19 cellular contexts compared by ENCODE assay signal in the genomic region with DNA sequence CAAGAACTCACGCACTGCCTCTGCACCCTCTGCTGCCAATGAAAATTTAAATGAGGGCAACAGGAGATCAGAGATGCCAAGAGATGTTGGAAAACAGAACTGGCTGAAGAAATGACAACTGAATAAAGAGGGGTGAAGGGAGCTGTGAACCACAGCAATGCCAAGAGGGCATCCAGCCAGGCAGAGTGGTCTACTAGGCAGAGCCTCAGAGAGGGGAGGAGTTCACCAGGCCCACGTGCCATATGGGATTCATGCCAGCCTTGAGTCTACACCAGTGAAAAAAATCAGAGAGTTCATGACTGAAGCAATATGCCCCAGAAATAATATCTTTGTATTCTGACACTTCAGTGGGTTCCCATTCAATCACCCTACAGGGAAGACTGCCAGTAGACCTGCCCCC. TPM values are rescaled to one million over a fixed set of nuclear protein-coding genes. Genes with fewer than 3 reads are reported as not detected.
DNase-seq lines count a peak whose midpoint lies in the region; ATAC-seq, FAIRE-seq and TF ChIP-seq lines count a peak whose summit lies in the region.
"Had no signal": no experiment of that assay in that cellular context is flagged by ENCODE, and none has a peak within 500 bp of the region (broad histone marks: within the 10 kb centered on the region; RNA-seq: fewer than 3 reads in every experiment).

No MANE protein-coding gene starts in this region.

- H2AFZ ChIP-seq in GM12878 (ENCODE audit: control insufficient read depth, low read depth, low read length) (no peak overlapping the region), mesenchymal stem cell (ENCODE audit: low read depth, low read length) (no peak overlapping the region), neuronal stem cell (ENCODE audit: low read length) (no peak overlapping the region)

- H2AK5ac ChIP-seq in mesenchymal stem cell (ENCODE audit: low read length, severe bottlenecking) = no peak overlapping the region
- no peak overlapping the region for H2AK5ac ChIP-seq in neuronal stem cell (ENCODE audit: low read depth, low read length)

- H3K36me3 ChIP-seq in GM12878 (ENCODE audit: control insufficient read depth in 2 of 2, insufficient read depth in 2 of 2, low read length in 1 of 2) (peaks cover 6 to 26% of the 10 kb centered on the region in 2 experiments; a peak in 3 of 4 replicates), psoas muscle (ENCODE audit: insufficient read depth in 1 of 2, low read depth in 1 of 2) (peaks cover 3 to 51% of the 10 kb centered on the region in 2 donors), mesenchymal stem cell (ENCODE audit: control insufficient read depth in 1 of 2, insufficient read depth in 2 of 2, low read depth in 1 of 2, low read length in 2 of 2) (peaks cover 35 to 63% of the 10 kb centered on the region in 2 experiments), neuronal stem cell (replicated peaks in 1 of 2; ENCODE audit: control insufficient read depth in 2 of 2, insufficient read depth in 2 of 2, low read length in 2 of 2) (peaks cover 0 to 49% of the 10 kb centered on the region in 2 donors)

- TF ChIP-seq RAD21 in Ishikawa (IDR thresholded peaks at IDR 0.05; ENCODE audit: low read depth) = no peak
- no peak for TF ChIP-seq RAD21 in GM12878 (IDR thresholded peaks at IDR 0.05; ENCODE audit: insufficient read depth, low read depth, low read length)

- ATAC-seq in GM12878 = no peak
- ATAC-seq in psoas muscle = no peak
- no peak for ATAC-seq in HG03108 (IDR thresholded peaks at IDR 0.05; ENCODE audit: unreplicated experiment)
- ATAC-seq: Panc1; stimulated activated memory B cell treated with anti-CD40 and anti-IgM and Interleukin-4, amounts not matched to agents 10 μg/mL and 1 μg/mL and 100 μg/mL, for 72 hours had no signal

- WGBS in GM12878 (ENCODE audit: insufficient coverage, insufficient replicate concordance, low lambda C conversion rate, missing lambda C conversion rate) = 89% methylated on average over 2 of the region's 2 CpGs
- WGBS in psoas muscle, 3 donors = 33 to 50% (median 36%) methylated on average over 2 of the region's 2 CpGs
- WGBS in mesenchymal stem cell = 95% methylated on average over 2 of the region's 2 CpGs
- WGBS in neuronal stem cell (ENCODE audit: extremely low coverage in 2 of 2, insufficient read length in 2 of 2, insufficient replicate concordance in 1 of 2), 2 donors = no CpG with 5 or more reads among the region's 2 CpGs

- no peak overlapping the region for H4K8ac ChIP-seq in mesenchymal stem cell (ENCODE audit: low read length)
- no peak overlapping the region for H4K8ac ChIP-seq in neuronal stem cell (ENCODE audit: low read depth, low read length)

- H3K4me3 ChIP-seq in GM12878 (peak overlapping the region; percentile 21; the same call in 1 of the 2 replicates), psoas muscle (peak overlapping the region; percentile 0), mesenchymal stem cell (ENCODE audit: insufficient read depth in 1 of 2, low read depth in 1 of 2, low read length in 2 of 2) (peak overlapping the region in 1 of 2 experiments; percentile 26), neuronal stem cell (ENCODE audit: low read length in 2 of 2) (no peak overlapping the region)
- H3K4me3 ChIP-seq: lung, vagina had no signal

- H2BK5ac ChIP-seq in mesenchymal stem cell (ENCODE audit: low read depth, low read length, poor library complexity, severe bottlenecking) (no peak overlapping the region), neuronal stem cell (ENCODE audit: low read length) (no peak overlapping the region)

- no peaks in the 10 kb centered on the region; the same call in 2 of the 3 replicates for H3K9me3 ChIP-seq in GM12878 (replicated peaks; ENCODE audit: control insufficient read depth, insufficient read depth, low read length)
- H3K9me3 ChIP-seq in psoas muscle = no peaks in the 10 kb centered on the region
- H3K9me3 ChIP-seq in mesenchymal stem cell (ENCODE audit: control insufficient read depth, low read length) = no peaks in the 10 kb centered on the region
- H3K9me3 ChIP-seq in neuronal stem cell (replicated peaks in 1 of 2; ENCODE audit: control insufficient read depth in 2 of 2, insufficient read depth in 1 of 2, low read depth in 1 of 2, low read length in 2 of 2) = peaks cover 0 to 9% of the 10 kb centered on the region in 2 donors
- H3K9me3 ChIP-seq: vagina had no signal

- BruUV-seq in GM12878 (replicated peaks; lab: Mats Ljungman, UMichigan) = no TSS peak

- no peak overlapping the region for H3K18ac ChIP-seq in mesenchymal stem cell (ENCODE audit: low read depth in 1 of 2, low read length in 2 of 2)
- H3K18ac ChIP-seq in neuronal stem cell (ENCODE audit: low read length) = no peak overlapping the region

- H2BK15ac ChIP-seq in mesenchymal stem cell (ENCODE audit: low read depth, poor library complexity, severe bottlenecking) (no peak overlapping the region), neuronal stem cell (ENCODE audit: low read length) (no peak overlapping the region)

- H3K27ac Mint-ChIP-seq in activated CD4-positive, alpha-beta T cell treated with anti-CD3 and anti-CD28 coated beads, Interleukin-2, amount 10 ng/mL, durations not matched to agents 24 days and 14 days = peak overlapping the region; percentile 81

- no peaks in the 10 kb centered on the region for H3K27me3 Mint-ChIP-seq in activated CD4-positive, alpha-beta T cell treated with anti-CD3 and anti-CD28 coated beads, Interleukin-2, amount 10 ng/mL, durations not matched to agents 24 days and 14 days
- H3K27me3 Mint-ChIP-seq: stimulated activated memory B cell treated with anti-CD40 and anti-IgM and Interleukin-4, amounts not matched to agents 10 μg/mL and 1 μg/mL and 100 μg/mL, for 72 hours had no signal

- H3K4me2 ChIP-seq in GM12878 (ENCODE audit: control insufficient read depth, insufficient read depth) = peak overlapping the region; percentile 60
- no peak overlapping the region for H3K4me2 ChIP-seq in mesenchymal stem cell (ENCODE audit: low read length, poor library complexity, severe bottlenecking)
- no peak overlapping the region for H3K4me2 ChIP-seq in neuronal stem cell (ENCODE audit: insufficient read depth, low read length, poor library complexity, severe bottlenecking)

- H3K79me2 ChIP-seq in GM12878 (ENCODE audit: control insufficient read depth, insufficient read depth, low read length) = peaks cover 43% of the 10 kb centered on the region

- no peak for TF ChIP-seq POLR2A in GM12878 (IDR thresholded peaks at IDR 0.05; ENCODE audit: low read depth, low read length)

- intact Hi-C loops in activated CD4-positive, alpha-beta T cell treated with anti-CD3 and anti-CD28 coated beads, Interleukin-2, amount 10 ng/mL, durations not matched to agents 24 days and 14 days (cut with micrococcal nuclease) = loop anchor here (5.0 kb wide), 3 partner anchors 42 to 247 kb away; a partner anchor contains a TSS
- intact Hi-C loops in GM12878 (cut with micrococcal nuclease; ENCODE audit: unreplicated experiment) = loop anchor here (5.0 kb wide), 1 partner anchor 42 kb away; no protein-coding TSS in a partner anchor
- intact Hi-C loops in psoas muscle (cut with DNase I) = loop anchor here in 1 of 2 donors (5.0 kb wide), 1 partner anchor 38 kb away; no protein-coding TSS in a partner anchor

- no peak overlapping the region for H2BK12ac ChIP-seq in mesenchymal stem cell (ENCODE audit: low read length in 2 of 2)
- H2BK12ac ChIP-seq in neuronal stem cell (ENCODE audit: low read length) = no peak overlapping the region

- H3K27me3 ChIP-seq in GM12878 (replicated peaks in 1 of 2; ENCODE audit: control insufficient read depth in 2 of 2, insufficient read depth in 2 of 2, low read length in 1 of 2) = no peaks in the 10 kb centered on the region
- no peaks in the 10 kb centered on the region for H3K27me3 ChIP-seq in psoas muscle (ENCODE audit: insufficient read depth in 3 of 3, low read length in 2 of 3)
- H3K27me3 ChIP-seq in mesenchymal stem cell (ENCODE audit: control insufficient read depth in 1 of 2, insufficient read depth in 1 of 2, low read length in 2 of 2) = no peaks in the 10 kb centered on the region
- no peaks in the 10 kb centered on the region for H3K27me3 ChIP-seq in neuronal stem cell (ENCODE audit: control insufficient read depth in 3 of 3, insufficient read depth in 3 of 3, low read depth in 1 of 3, low read length in 3 of 3)
- H3K27me3 ChIP-seq: vagina had no signal

- H2BK120ac ChIP-seq in mesenchymal stem cell (ENCODE audit: low read depth, low read length) (no peak overlapping the region), neuronal stem cell (ENCODE audit: low read depth, low read length) (no peak overlapping the region)

- in situ Hi-C loops in GM12878 (cut with MboI) = no loop called here

- H3K23ac ChIP-seq in mesenchymal stem cell (ENCODE audit: low read length in 2 of 2) (no peak overlapping the region), neuronal stem cell (ENCODE audit: low read depth, low read length, poor library complexity) (no peak overlapping the region)

- FAIRE-seq in GM12878 (lab: Jason Lieb, UNC) = no peak
- FAIRE-seq: bronchial epithelial cell, GM18507 had no signal

- H3K4me1 ChIP-seq in GM12878 (ENCODE audit: control insufficient read depth, insufficient read depth, low read length) (peaks cover 30% of the 10 kb centered on the region), psoas muscle (peaks cover 34% of the 10 kb centered on the region), mesenchymal stem cell (ENCODE audit: control insufficient read depth, insufficient read depth, low read depth, low read length) (peaks cover 29% of the 10 kb centered on the region), neuronal stem cell (ENCODE audit: control insufficient read depth in 2 of 2, insufficient read depth in 1 of 2, low read depth in 1 of 2, low read length in 2 of 2) (peaks cover 8 to 9% of the 10 kb centered on the region in 2 donors)

- H3K79me1 ChIP-seq in mesenchymal stem cell (replicated peaks; ENCODE audit: low read length, poor library complexity, severe bottlenecking) (peaks cover 23% of the 10 kb centered on the region), neuronal stem cell (ENCODE audit: low read depth, low read length) (no peaks in the 10 kb centered on the region)

- POLR2A ChIA-PET in GM12878 (lab: Charles Lee) = interaction anchor here (1.3 kb wide), 1 partner anchor 18 kb away, joined by 4 read pairs; a partner anchor contains a TSS

- H3K4ac ChIP-seq in mesenchymal stem cell (ENCODE audit: low read depth in 1 of 2, low read length in 2 of 2) (no peak overlapping the region), neuronal stem cell (ENCODE audit: low read length) (no peak overlapping the region)

- no peak for DNase-seq in activated CD4-positive, alpha-beta T cell treated with anti-CD3 and anti-CD28 coated beads, Interleukin-2, amount 10 ng/mL, durations not matched to agents 24 days and 14 days
- no peak for DNase-seq in activated CD4-positive, alpha-beta T cell treated with anti-CD3 and anti-CD28 coated beads, Interleukin-2, amount 50 U/mL, for 4 hours
- DNase-seq in GM12878 (ENCODE audit: low read depth, low spot score) (no peak), psoas muscle (no peak), mesenchymal stem cell (no peak), neuronal stem cell (ENCODE audit: low spot score) (no peak)
- DNase-seq: COR-L47; effector CD8-positive, alpha-beta T cell; GF-D8; NCI-H345; stimulated activated CD4-positive, alpha-beta T cell treated with anti-CD3 and anti-CD28 coated beads, Interleukin-4, amount 100 ng/mL, for 4 hours had no signal

- H4K91ac ChIP-seq in mesenchymal stem cell (ENCODE audit: low read length) (no peak overlapping the region), neuronal stem cell (ENCODE audit: low read depth, low read length, poor library complexity) (no peak overlapping the region)

- TF ChIP-seq EP300 in Ishikawa (IDR thresholded peaks at IDR 0.05; ENCODE audit: borderline replicate concordance) = no peak
- no peak for TF ChIP-seq EP300 in GM12878 (IDR thresholded peaks at IDR 0.05; ENCODE audit: borderline replicate concordance in 1 of 2, control insufficient read depth in 1 of 2, low read depth in 2 of 2, low read length in 2 of 2)

- H3K27ac ChIP-seq in GM12878 (ENCODE audit: control insufficient read depth, insufficient read depth) = no peak overlapping the region
- no peak overlapping the region for H3K27ac ChIP-seq in psoas muscle
- H3K27ac ChIP-seq in mesenchymal stem cell (ENCODE audit: low read length, poor library complexity, severe bottlenecking) = no peak overlapping the region
- no peak overlapping the region for H3K27ac ChIP-seq in neuronal stem cell (replicated peaks; ENCODE audit: low read length)
- H3K27ac ChIP-seq: vagina had no signal

- no peak overlapping the region for H3K9ac ChIP-seq in GM12878 (ENCODE audit: control insufficient read depth, insufficient read depth, low read length)
- H3K9ac ChIP-seq in mesenchymal stem cell (ENCODE audit: low read length) = no peak overlapping the region
- H3K9ac ChIP-seq in neuronal stem cell (ENCODE audit: low read depth, low read length, poor library complexity) = no peak overlapping the region

- TF ChIP-seq CTCF in GM12878 (IDR thresholded peaks at IDR 0.05 in 2 of 3, conservative IDR thresholded peaks at IDR 0.05 in 1 of 3; ENCODE audit: control insufficient read depth in 2 of 3, extremely low read depth in 1 of 3, insufficient read depth in 1 of 3, low read depth in 3 of 3, low read length in 3 of 3) (no peak), psoas muscle (IDR thresholded peaks at IDR 0.05) (no peak)

- peaks cover 79% of the 10 kb centered on the region for H3K36me3 Mint-ChIP-seq in activated CD4-positive, alpha-beta T cell treated with anti-CD3 and anti-CD28 coated beads, Interleukin-2, amount 10 ng/mL, durations not matched to agents 24 days and 14 days (ENCODE audit: low read depth)

- SMC1A ChIA-PET in GM12878 (lab: Charles Lee; ENCODE audit: uncharacterized antibody, unreplicated experiment) = interaction anchor here (1.5 to 9.5 kb wide), 3 partner anchors 9 to 51 kb away, joined by 3 to 165 read pairs (median 6); a partner anchor contains a TSS

- H3K14ac ChIP-seq in mesenchymal stem cell (ENCODE audit: low read length in 2 of 2) (peak overlapping the region in 1 of 2 experiments; percentile 38), neuronal stem cell (ENCODE audit: low read length) (no peak overlapping the region)

- H4K20me1 ChIP-seq in GM12878 (ENCODE audit: control insufficient read depth, insufficient read depth) = no peaks in the 10 kb centered on the region

- peaks cover 50% of the 10 kb centered on the region for H3K4me1 Mint-ChIP-seq in activated CD4-positive, alpha-beta T cell treated with anti-CD3 and anti-CD28 coated beads, Interleukin-2, amount 10 ng/mL, durations not matched to agents 24 days and 14 days

- RAD21 ChIA-PET in GM12878 (lab: Charles Lee; ENCODE audit: unreplicated experiment) = interaction anchor here (1.0 kb wide), 1 partner anchor 19 kb away, joined by 3 read pairs; no protein-coding TSS in a partner anchor

- H3K4me3 Mint-ChIP-seq in activated CD4-positive, alpha-beta T cell treated with anti-CD3 and anti-CD28 coated beads, Interleukin-2, amount 10 ng/mL, durations not matched to agents 24 days and 14 days = peak overlapping the region; percentile 91
- H3K4me3 Mint-ChIP-seq: stimulated activated memory B cell treated with anti-CD40 and anti-IgM and Interleukin-4, amounts not matched to agents 10 μg/mL and 1 μg/mL and 100 μg/mL, for 72 hours had no signal

- H3K9me3 Mint-ChIP-seq in activated CD4-positive, alpha-beta T cell treated with anti-CD3 and anti-CD28 coated beads, Interleukin-2, amount 10 ng/mL, durations not matched to agents 24 days and 14 days = peaks cover 10% of the 10 kb centered on the region

- CTCF ChIA-PET in GM12878 (lab: Yijun Ruan, JAX) = interaction anchor here (2.0 to 6.6 kb wide), 2 partner anchors 40 to 42 kb away, joined by 9 to 55 read pairs; no protein-coding TSS in a partner anchor

RNA-seq across cellular contexts. Expression of a gene that starts 4.4 kb away (rescaled TPM):
- 52.0 and 58.6 TPM in 2 replicates for total RNA-seq in activated CD4-positive, alpha-beta T cell treated with anti-CD3 and anti-CD28 coated beads, Interleukin-2, amount 10 ng/mL, durations not matched to agents 24 days and 14 days
- 49.8 and 51.5 TPM in 2 replicates for total RNA-seq in GM12878 (2013; cell fraction: nucleolus; rRNA removed)
- total RNA-seq in GM12878 (2014; rRNA removed) (25.1 and 26.6 TPM in 2 replicates), GM12878 (2014; rRNA removed; fragmentation: Illumina TruSeq; extraction: Trizol) (27.0 and 27.3 TPM in 2 replicates), GM12878 (2021) (29.0 and 32.9 TPM in 2 replicates), psoas muscle (10 to 100 TPM; 24.4 to 54.7 (median 43.6) TPM)
- polyA plus RNA-seq in GM12878 (2011; ENCODE audit: low read depth) = 33.3 TPM
- polyA plus RNA-seq in GM12878 (2011; rRNA removed) (32.6 and 39.9 TPM in 2 replicates), GM12878 (2014; fragmentation: Illumina TruSeq; extraction: Trizol) (22.3 and 24.9 TPM in 2 replicates), GM12878 (2014; fragmentation: Nextera tagmentation; extraction: Ambion mirVana) (10 to 100 TPM in 1 of 2 experiments, 1 to 10 TPM in 1; 4.4 to 14.7 TPM), GM12878 (2014; rRNA removed) (26.9 and 27.4 TPM in 2 replicates), GM12878 (2016; fragmentation: Nextera tagmentation; extraction: Ambion mirVana) (10 to 100 TPM; 12.3 to 13.7 TPM), psoas muscle (10 to 100 TPM; 17.5 to 52.2 (median 26.8) TPM)
- 46.3 and 57.5 TPM in 2 replicates for polyA plus RNA-seq in GM12878 (2011; cell fraction: cytosol; rRNA removed)
- 60.3 and 68.3 TPM in 2 replicates for polyA plus RNA-seq in GM12878 (2011; cell fraction: nucleus; rRNA removed)
- polyA plus RNA-seq in GM12878 (2012) = 50.1 and 55.3 TPM in 2 replicates
- polyA minus RNA-seq in GM12878 (2011; rRNA and poly(A)+ RNA removed) = 65.0 and 103 TPM in 2 replicates
- 17.5 and 18.0 TPM in 2 replicates for polyA minus RNA-seq in GM12878 (2011; cell fraction: cytosol; rRNA and poly(A)+ RNA removed)
- polyA minus RNA-seq in GM12878 (2011; cell fraction: nucleus; rRNA and poly(A)+ RNA removed) = 14.6 and 21.5 TPM in 2 replicates
- 28.5 TPM for polyA plus RNA-seq in mesenchymal stem cell (2013, experiment 1 of 2)
- polyA plus RNA-seq in mesenchymal stem cell (2013, experiment 2 of 2) = 29.7 TPM
- polyA plus RNA-seq in neuronal stem cell (2013, experiment 1 of 2) = 4.3 TPM
- 4.7 TPM for polyA plus RNA-seq in neuronal stem cell (2013, experiment 2 of 2)

RNA-seq across cellular contexts. Expression of a gene that starts 18.0 kb away (rescaled TPM):
- 36.2 and 37.3 TPM in 2 replicates for total RNA-seq in activated CD4-positive, alpha-beta T cell treated with anti-CD3 and anti-CD28 coated beads, Interleukin-2, amount 10 ng/mL, durations not matched to agents 24 days and 14 days
- 27.2 and 29.3 TPM in 2 replicates for total RNA-seq in GM12878 (2013; cell fraction: nucleolus; rRNA removed)
- total RNA-seq in GM12878 (2014; rRNA removed) (13.7 and 14.4 TPM in 2 replicates), GM12878 (2014; rRNA removed; fragmentation: Illumina TruSeq; extraction: Trizol) (12.6 and 13.1 TPM in 2 replicates), GM12878 (2021) (27.4 and 28.6 TPM in 2 replicates), psoas muscle (10 to 100 TPM in 3 of 4 donors, 1 to 10 TPM in 1; 5.7 to 16.3 (median 13.5) TPM)
- polyA plus RNA-seq in GM12878 (2011; ENCODE audit: low read depth) = 63.5 TPM
- polyA plus RNA-seq in GM12878 (2011; rRNA removed) (27.2 and 42.0 TPM in 2 replicates), GM12878 (2014; fragmentation: Illumina TruSeq; extraction: Trizol) (20.6 and 25.3 TPM in 2 replicates), GM12878 (2014; fragmentation: Nextera tagmentation; extraction: Ambion mirVana) (10 to 100 TPM in 1 of 2 experiments, 1 to 10 TPM in 1; 9.0 to 10.7 TPM), GM12878 (2014; rRNA removed) (18.3 and 18.7 TPM in 2 replicates), GM12878 (2016; fragmentation: Nextera tagmentation; extraction: Ambion mirVana) (10 to 100 TPM; 17.2 to 18.0 TPM), psoas muscle (1 to 10 TPM; 5.3 to 6.0 (median 5.8) TPM)
- polyA plus RNA-seq in GM12878 (2011; cell fraction: cytosol; rRNA removed) = 38.4 and 39.9 TPM in 2 replicates
- polyA plus RNA-seq in GM12878 (2011; cell fraction: nucleus; rRNA removed) = 65.7 and 104 TPM in 2 replicates
- polyA plus RNA-seq in GM12878 (2012) = 68.7 and 73.3 TPM in 2 replicates
- 33.8 and 34.1 TPM in 2 replicates for polyA minus RNA-seq in GM12878 (2011; rRNA and poly(A)+ RNA removed)
- 11.8 and 16.4 TPM in 2 replicates for polyA minus RNA-seq in GM12878 (2011; cell fraction: cytosol; rRNA and poly(A)+ RNA removed)
- polyA minus RNA-seq in GM12878 (2011; cell fraction: nucleus; rRNA and poly(A)+ RNA removed) = 15.2 and 21.3 TPM in 2 replicates
- 19.4 TPM for polyA plus RNA-seq in mesenchymal stem cell (2013, experiment 1 of 2)
- polyA plus RNA-seq in mesenchymal stem cell (2013, experiment 2 of 2) = 18.7 TPM
- 0.06 TPM for polyA plus RNA-seq in neuronal stem cell (2013, experiment 1 of 2)
- polyA plus RNA-seq in neuronal stem cell (2013, experiment 2 of 2) = 0.03 TPM

RNA-seq across cellular contexts. Expression of a gene that starts 33.3 kb away (rescaled TPM):
- 0.17 TPM in 1 of 2 replicates, not detected in the other for total RNA-seq in activated CD4-positive, alpha-beta T cell treated with anti-CD3 and anti-CD28 coated beads, Interleukin-2, amount 10 ng/mL, durations not matched to agents 24 days and 14 days
- not detected in 2 replicates for total RNA-seq in GM12878 (2013; cell fraction: nucleolus; rRNA removed)
- total RNA-seq in GM12878 (2014; rRNA removed) (not detected in 2 replicates), GM12878 (2014; rRNA removed; fragmentation: Illumina TruSeq; extraction: Trizol) (not detected in 2 replicates), GM12878 (2021) (0.13 TPM in 1 of 2 replicates, not detected in the other), psoas muscle (1 to 10 TPM in 3 of 4 donors, under 1 TPM in 1; 0.86 to 6.8 (median 2.5) TPM)
- polyA plus RNA-seq in GM12878 (2011; ENCODE audit: low read depth) = 0.09 TPM
- polyA plus RNA-seq in GM12878 (2011; rRNA removed) (not detected in 2 replicates), GM12878 (2014; fragmentation: Illumina TruSeq; extraction: Trizol) (0.13 and 0.24 TPM in 2 replicates), GM12878 (2014; fragmentation: Nextera tagmentation; extraction: Ambion mirVana) (not detected), GM12878 (2014; rRNA removed) (0.03 and 0.22 TPM in 2 replicates), GM12878 (2016; fragmentation: Nextera tagmentation; extraction: Ambion mirVana) (under 1 TPM in 1 of 2 experiments, not detected in 1; 0.19 TPM), psoas muscle (1 to 10 TPM; 1.1 to 2.1 (median 1.6) TPM)
- not detected in 2 replicates for polyA plus RNA-seq in GM12878 (2011; cell fraction: cytosol; rRNA removed)
- 0.04 and 0.09 TPM in 2 replicates for polyA plus RNA-seq in GM12878 (2011; cell fraction: nucleus; rRNA removed)
- polyA plus RNA-seq in GM12878 (2012) = 0.13 TPM in 1 of 2 replicates, not detected in the other
- 0.26 TPM in 1 of 2 replicates, not detected in the other for polyA minus RNA-seq in GM12878 (2011; rRNA and poly(A)+ RNA removed)
- not detected in 2 replicates for polyA minus RNA-seq in GM12878 (2011; cell fraction: cytosol; rRNA and poly(A)+ RNA removed)
- not detected in 2 replicates for polyA minus RNA-seq in GM12878 (2011; cell fraction: nucleus; rRNA and poly(A)+ RNA removed)
- polyA plus RNA-seq in mesenchymal stem cell (2013, experiment 1 of 2) = not detected
- not detected for polyA plus RNA-seq in mesenchymal stem cell (2013, experiment 2 of 2)
- polyA plus RNA-seq in neuronal stem cell (2013, experiment 1 of 2) = 0.06 TPM
- polyA plus RNA-seq in neuronal stem cell (2013, experiment 2 of 2) = 0.08 TPM

Comparison
In these comparisons a context has a peak if more than half of its experiments do, and no peak if none do; other contexts are left out.
1. H3K4me3 ChIP-seq: peak in GM12878 (single experiment) and psoas muscle (single experiment); none in neuronal stem cell (0 of 2).